ENCODE assay signal across 8 cellular contexts in genomic region chr20:63102720-63103375, GRCh38.
DNase-seq lines count a peak whose midpoint lies in the region; ATAC-seq lines count a peak whose summit lies in the region.

No MANE protein-coding gene starts in this region.

- no peak for ATAC-seq in GM21526 (IDR thresholded peaks at IDR 0.05; ENCODE audit: low FRiP score, unreplicated experiment)

- peak overlapping the region; percentile 60 for H3K4me3 ChIP-seq in skeletal muscle cell (ENCODE audit: low read depth, low read length)

- DNase-seq in EL (peak; percentile 24), NOMO-1 (lab: John Stamatoyannopoulos, UW; ENCODE audit: unreplicated experiment in 2 of 2) (peak; percentile 56 to 67), activated gamma-delta T cell (lab: John Stamatoyannopoulos, UW) (peak; percentile 48), hepatic stellate cell (ENCODE audit: low spot score) (peak; percentile 70), skeletal muscle cell (ENCODE audit: low read depth) (no peak), DMS53 (lab: John Stamatoyannopoulos, UW) (no peak), HUDEP-2 (lab: John Stamatoyannopoulos, UW; ENCODE audit: unreplicated experiment in 76 of 76) (no peak)

Comparison
In these comparisons a context has a peak if more than half of its experiments do, and no peak if none do; other contexts are left out.
1. DNase-seq: peak in EL (single experiment), NOMO-1 (2 of 2), activated gamma-delta T cell (single experiment) and hepatic stellate cell (single experiment); none in skeletal muscle cell (single experiment), DMS53 (single experiment) and HUDEP-2 (0 of 76).